In genomic region chr9:117768740-117769400, GRCh38 we compare ENCODE assay signal across 23 cellular contexts.
DNase-seq lines count a peak whose midpoint lies in the region; ATAC-seq and TF ChIP-seq lines count a peak whose summit lies in the region.
"Had no signal": no experiment of that assay in that cellular context is flagged by ENCODE, and none has a peak within 500 bp of the region (broad histone marks: within the 10 kb centered on the region; RNA-seq: fewer than 3 reads in every experiment).

No MANE protein-coding gene starts in this region.

- H3K27ac ChIP-seq in HUES48 (ENCODE audit: low read depth, low read length) (peak overlapping the region; percentile 40), uterus (no peak overlapping the region)
- H3K27ac ChIP-seq: BLaER1 treated with 17β-estradiol and CSF1 and Interleukin-3, amounts not matched to agents 10 nM and 100 nM; pancreas; right lobe of liver; SJSA1 had no signal

- TF ChIP-seq CTCF in AG09309 (IDR thresholded peaks at IDR 0.05; ENCODE audit: control insufficient read depth, insufficient read depth, low read depth, low read length, missing control alignments) (no peak), choroid plexus epithelial cell (conservative IDR thresholded peaks at IDR 0.05; ENCODE audit: low read depth, low read length) (no peak), uterus (IDR thresholded peaks at IDR 0.05) (no peak)

- intact Hi-C loops in uterus (cut with DNase I; ENCODE audit: low total_unique reads), result no loop called here

- no peak overlapping the region for H3K9ac ChIP-seq in HUES48 (ENCODE audit: low read depth, low read length)
- H3K9ac ChIP-seq: BLaER1 treated with 17β-estradiol and CSF1 and Interleukin-3, amounts not matched to agents 10 nM and 100 nM had no signal

- ATAC-seq in HG02610 (IDR thresholded peaks at IDR 0.05; ENCODE audit: unreplicated experiment), result no peak
- ATAC-seq: activated T-cell treated with anti-CD3 and anti-CD28 coated beads, Interleukin-2, amount 50 U/mL, for 4 hours; naive thymus-derived CD4-positive, alpha-beta T cell; Panc1; pancreas; right lobe of liver had no signal

- H3K27me3 ChIP-seq in HUES48 (ENCODE audit: control insufficient read depth, insufficient read depth, low read length), result no peaks in the 10 kb centered on the region
- no peaks in the 10 kb centered on the region for H3K27me3 ChIP-seq in uterus
- H3K27me3 ChIP-seq: BLaER1 treated with 17β-estradiol and CSF1 and Interleukin-3, amounts not matched to agents 10 nM and 100 nM; MG63; right lobe of liver; SJSA1 had no signal

- H3K4me3 ChIP-seq in AG09309 (ENCODE audit: control insufficient read depth, low read depth, low read length) (no peak overlapping the region), HUES48 (ENCODE audit: low read depth, low read length) (no peak overlapping the region; the same call in 1 of the 2 replicates), choroid plexus epithelial cell (ENCODE audit: low read depth, low read length) (no peak overlapping the region), uterus (no peak overlapping the region)
- H3K4me3 ChIP-seq: BLaER1 treated with 17β-estradiol and CSF1 and Interleukin-3, amounts not matched to agents 10 nM and 100 nM; MG63; pancreas; right lobe of liver; SJSA1 had no signal

- no peaks in the 10 kb centered on the region for H3K9me3 ChIP-seq in HUES48 (ENCODE audit: control insufficient read depth, insufficient read depth, low read length)
- no peaks in the 10 kb centered on the region for H3K9me3 ChIP-seq in uterus
- H3K9me3 ChIP-seq: BLaER1 treated with 17β-estradiol and CSF1 and Interleukin-3, amounts not matched to agents 10 nM and 100 nM; MG63; pancreas; SJSA1 had no signal

- no peaks in the 10 kb centered on the region for H3K36me3 ChIP-seq in HUES48 (ENCODE audit: control insufficient read depth, insufficient read depth, low read length)
- no peaks in the 10 kb centered on the region for H3K36me3 ChIP-seq in uterus
- H3K36me3 ChIP-seq: BLaER1 treated with 17β-estradiol and CSF1 and Interleukin-3, amounts not matched to agents 10 nM and 100 nM; MG63; pancreas; right lobe of liver; SJSA1 had no signal

- DNase-seq in AG09309 (ENCODE audit: low read depth), result peak; percentile 2
- DNase-seq in choroid plexus epithelial cell (ENCODE audit: low read depth), result peak; percentile 59
- peak; percentile 21 for DNase-seq in midbrain (lab: John Stamatoyannopoulos, UW)
- DNase-seq in activated T-cell treated with anti-CD3 and anti-CD28 coated beads for 4 hours, result no peak
- no peak for DNase-seq in uterus
- no peak for DNase-seq in Kasumi-1 (lab: John Stamatoyannopoulos, UW)
- DNase-seq: activated CD4-positive, alpha-beta T cell treated with anti-CD3 and anti-CD28 coated beads for 4 hours; activated naive CD4-positive, alpha-beta T cell; activated T-cell treated with anti-CD3 and anti-CD28 coated beads, Interleukin-2, amount 50 U/mL, for 4 hours; amniotic stem cell; cortex of kidney; HCEC 1CT; MG63; naive thymus-derived CD4-positive, alpha-beta T cell; pancreas; right lobe of liver; stimulated activated CD4-positive, alpha-beta T cell treated with anti-CD3 and anti-CD28 coated beads, Interleukin-4, amount 100 ng/mL, for 4 hours; stimulated activated naive CD4-positive, alpha-beta T cell treated with Interleukin-2 at 50 U/mL for 16 hours had no signal

- H3K4me1 ChIP-seq in HUES48 (ENCODE audit: control insufficient read depth, insufficient read depth, low read length) (peaks cover 17% of the 10 kb centered on the region), uterus (no peaks in the 10 kb centered on the region)
- H3K4me1 ChIP-seq: pancreas, right lobe of liver had no signal

- no peak for TF ChIP-seq POLR2A in uterus (IDR thresholded peaks at IDR 0.05)

Comparison
In these comparisons a context has a peak if more than half of its experiments do, and no peak if none do; other contexts are left out.
1. DNase-seq: peak in AG09309 (single experiment), choroid plexus epithelial cell (single experiment) and midbrain (single experiment); none in activated T-cell treated with anti-CD3 and anti-CD28 coated beads for 4 hours (single experiment), uterus (0 of 2) and Kasumi-1 (0 of 2).